19 cellular contexts compared by ENCODE assay signal in genomic region chr3:129587559-129588210, GRCh38. TPM values are rescaled to one million over a fixed set of nuclear protein-coding genes. Genes with fewer than 3 reads are reported as not detected.
A peak's percentile ranks its signal among the peaks of the same experiment; 100 is the strongest.
DNase-seq lines count a peak whose midpoint lies in the region; ATAC-seq and TF ChIP-seq lines count a peak whose summit lies in the region.
"Had no signal": no experiment of that assay in that cellular context is flagged by ENCODE, and none has a peak within 500 bp of the region (broad histone marks: within the 10 kb centered on the region; RNA-seq: fewer than 3 reads in every experiment).

No MANE protein-coding gene starts in this region.

- H3K27me3 ChIP-seq in adrenal gland (no peaks in the 10 kb centered on the region), lower lobe of right lung (ENCODE audit: low read depth) (no peaks in the 10 kb centered on the region)

- peak overlapping the region; percentile 37 for H3K27ac Mint-ChIP-seq in activated naive CD4-positive, alpha-beta T cell treated with anti-CD3 and anti-CD28 coated beads, Interleukin-2, amount 50 U/mL, for 24 hours
- peak overlapping the region; percentile 92 for H3K27ac Mint-ChIP-seq in type B pancreatic cell
- H3K27ac Mint-ChIP-seq: activated B cell treated with CpG ODN at 0.5 μM for 24 hours, memory B cell had no signal

- DNase-seq in activated naive CD4-positive, alpha-beta T cell treated with Interleukin-2 at 50 U/mL for 16 hours: no peak
- DNase-seq in adrenal gland: no peak
- no peak for DNase-seq in lower lobe of right lung
- no peak for DNase-seq in type B pancreatic cell (ENCODE audit: extremely low spot score, unreplicated experiment)
- no peak for DNase-seq in SK-N-DZ (ENCODE audit: low spot score)
- DNase-seq in glomerular visceral epithelial cell (ENCODE audit: extremely low spot score): no peak
- DNase-seq: activated B cell treated with CpG ODN at 0.5 μM for 24 hours, NCI-H1092 treated with DMSO at 0.1 percent for 48 hours had no signal

- H3K36me3 Mint-ChIP-seq in activated naive CD4-positive, alpha-beta T cell treated with anti-CD3 and anti-CD28 coated beads, Interleukin-2, amount 50 U/mL, for 24 hours: no peaks in the 10 kb centered on the region
- no peaks in the 10 kb centered on the region for H3K36me3 Mint-ChIP-seq in type B pancreatic cell
- H3K36me3 Mint-ChIP-seq: memory B cell had no signal

- H3K4me3 Mint-ChIP-seq in activated naive CD4-positive, alpha-beta T cell treated with anti-CD3 and anti-CD28 coated beads, Interleukin-2, amount 50 U/mL, for 24 hours: no peak overlapping the region
- H3K4me3 Mint-ChIP-seq in type B pancreatic cell: no peak overlapping the region
- H3K4me3 Mint-ChIP-seq: activated B cell treated with CpG ODN at 0.5 μM for 24 hours, CD14-positive monocyte, memory B cell, nephron had no signal

- H3K4me1 Mint-ChIP-seq in activated naive CD4-positive, alpha-beta T cell treated with anti-CD3 and anti-CD28 coated beads, Interleukin-2, amount 50 U/mL, for 24 hours: no peaks in the 10 kb centered on the region
- peaks cover 32% of the 10 kb centered on the region for H3K4me1 Mint-ChIP-seq in type B pancreatic cell (ENCODE audit: unreplicated experiment)

- no peaks in the 10 kb centered on the region for H3K27me3 Mint-ChIP-seq in activated naive CD4-positive, alpha-beta T cell treated with anti-CD3 and anti-CD28 coated beads, Interleukin-2, amount 50 U/mL, for 24 hours
- H3K27me3 Mint-ChIP-seq in type B pancreatic cell: no peaks in the 10 kb centered on the region

- H3K9me3 ChIP-seq in adrenal gland (replicated peaks in 1 of 3) (no peaks in the 10 kb centered on the region), lower lobe of right lung (no peaks in the 10 kb centered on the region)
- H3K9me3 ChIP-seq: thoracic aorta had no signal

- H3K27ac ChIP-seq in adrenal gland (peak overlapping the region in 4 of 5 donors; percentile 12 to 95 (median 40)), lower lobe of right lung (peak overlapping the region; percentile 62)
- H3K27ac ChIP-seq: 22Rv1, KMS-11, thoracic aorta had no signal

- TF ChIP-seq POLR2A in adrenal gland (IDR thresholded peaks at IDR 0.05): no peak

- 76 to 94% (median 78%) methylated on average over 8 to 10 of the region's 10 CpGs for WGBS in adrenal gland, 4 donors

- H3K4me1 ChIP-seq in adrenal gland (replicated peaks in 1 of 2) (peaks cover 20 to 33% of the 10 kb centered on the region in 2 donors), lower lobe of right lung (peaks cover 61% of the 10 kb centered on the region)

- ATAC-seq in lower lobe of right lung (peak in 1 of 2 donors; percentile 27), HG03439 (IDR thresholded peaks at IDR 0.05; ENCODE audit: unreplicated experiment) (no peak)

- H3K4me3 ChIP-seq in adrenal gland: no peak overlapping the region
- no peak overlapping the region for H3K4me3 ChIP-seq in lower lobe of right lung
- H3K4me3 ChIP-seq: thoracic aorta had no signal

- intact Hi-C loops in adrenal gland (cut with DNase I) (no loop called here), lower lobe of right lung (cut with DNase I) (no loop called here)

- no peaks in the 10 kb centered on the region for H3K9me3 Mint-ChIP-seq in activated naive CD4-positive, alpha-beta T cell treated with anti-CD3 and anti-CD28 coated beads, Interleukin-2, amount 50 U/mL, for 24 hours
- no peaks in the 10 kb centered on the region for H3K9me3 Mint-ChIP-seq in type B pancreatic cell
- H3K9me3 Mint-ChIP-seq: activated B cell treated with CpG ODN at 0.5 μM for 24 hours, CD14-positive monocyte, memory B cell, nephron had no signal

- peaks cover 0 to 38% of the 10 kb centered on the region in 2 donors for H3K36me3 ChIP-seq in adrenal gland (replicated peaks in 1 of 2)
- H3K36me3 ChIP-seq in lower lobe of right lung: peaks cover 66% of the 10 kb centered on the region

- TF ChIP-seq CTCF in adrenal gland (IDR thresholded peaks at IDR 0.05): no peak
- TF ChIP-seq CTCF in lower lobe of right lung (IDR thresholded peaks at IDR 0.05): no peak
- TF ChIP-seq CTCF in type B pancreatic cell (conservative IDR thresholded peaks at IDR 0.05): no peak

RNA-seq across cellular contexts. Expression of gene PLXND1, which starts 18.8 kb away (rescaled TPM):
- total RNA-seq in adrenal gland (100 to 1,000 TPM; 101 to 191 (median 149) TPM), lower lobe of right lung (233 TPM), type B pancreatic cell (ENCODE audit: low replicate concordance) (56.9 and 71.0 TPM in 2 replicates)
- polyA plus RNA-seq in adrenal gland: 100 to 1,000 TPM in 2 of 3 donors, 10 to 100 TPM in 1; 41.2 to 370 (median 130) TPM
- 31.9 and 32.6 TPM in 2 replicates for polyA plus RNA-seq in SK-N-DZ (2014; cell fraction: cytosol; rRNA removed)
- polyA plus RNA-seq in SK-N-DZ (2014; cell fraction: nucleus; rRNA removed): 44.3 and 89.8 TPM in 2 replicates

RNA-seq across cellular contexts. Expression of gene H1-8, which starts 44.7 kb away (rescaled TPM):
- total RNA-seq in adrenal gland (not detected), lower lobe of right lung (not detected), type B pancreatic cell (ENCODE audit: low replicate concordance) (not detected in 2 replicates)
- not detected for polyA plus RNA-seq in adrenal gland
- not detected in 2 replicates for polyA plus RNA-seq in SK-N-DZ (2014; cell fraction: cytosol; rRNA removed)
- polyA plus RNA-seq in SK-N-DZ (2014; cell fraction: nucleus; rRNA removed): not detected in 2 replicates
- total RNA-seq: activated B cell treated with CpG ODN at 0.5 μM for 24 hours; activated CD8-positive, alpha-beta memory T cell treated with anti-CD3 and anti-CD28 coated beads for 36 hours; renal cortical epithelial cell; T-helper 1 cell treated with Interleukin-12 subunit alpha and Interleukin-12 subunit beta and Interleukin-4 antibody, amounts not matched to agents 30 ng/mL and 1 ng/mL, for 36 hours; thoracic aorta had no signal
- polyA plus RNA-seq: CD14-positive monocyte had no signal

RNA-seq across cellular contexts. Expression of gene RHO, which starts 59.2 kb away (rescaled TPM):
- total RNA-seq in adrenal gland (not detected), lower lobe of right lung (not detected), type B pancreatic cell (ENCODE audit: low replicate concordance) (not detected in 2 replicates)
- polyA plus RNA-seq in adrenal gland: not detected
- polyA plus RNA-seq in SK-N-DZ (2014; cell fraction: cytosol; rRNA removed): not detected in 2 replicates
- polyA plus RNA-seq in SK-N-DZ (2014; cell fraction: nucleus; rRNA removed): not detected in 2 replicates
- total RNA-seq: activated B cell treated with CpG ODN at 0.5 μM for 24 hours; activated CD8-positive, alpha-beta memory T cell treated with anti-CD3 and anti-CD28 coated beads for 36 hours; renal cortical epithelial cell; T-helper 1 cell treated with Interleukin-12 subunit alpha and Interleukin-12 subunit beta and Interleukin-4 antibody, amounts not matched to agents 30 ng/mL and 1 ng/mL, for 36 hours; thoracic aorta had no signal
- polyA plus RNA-seq: CD14-positive monocyte had no signal
